ENCODE assay signal across 1 cellular context in genomic region chr14:39266871-39267591, GRCh38.
TF ChIP-seq lines count a peak whose summit lies in the region.

No MANE protein-coding gene starts in this region.

TF ChIP-seq in HepG2, 621 proteins besides CTCF, POLR2A, EP300 and RAD21 (continued from another document and continues in another):
- TF ChIP-seq ZNF142 (CRISPR knock-in tag; IDR thresholded peaks at IDR 0.05) (peak; percentile 90; the same call in 1 of the 2 replicates), ZNF101 (CRISPR knock-in tag; IDR thresholded peaks at IDR 0.05; ENCODE audit: borderline replicate concordance, low read depth) (no peak), PRMT3 (CRISPR knock-in tag; IDR thresholded peaks at IDR 0.05; ENCODE audit: borderline replicate concordance, low read depth) (peak; percentile 89; the same call in 1 of the 2 replicates), PHF20 (CRISPR knock-in tag; IDR thresholded peaks at IDR 0.05) (no peak; the same call in none of the 2 replicates), GZF1 (CRISPR knock-in tag; IDR thresholded peaks at IDR 0.05) (peak; percentile 23; the same call in 1 of the 2 replicates), NAIF1 (CRISPR knock-in tag; IDR thresholded peaks at IDR 0.05; ENCODE audit: borderline replicate concordance) (peak; percentile 99), ZBTB25 (CRISPR knock-in tag; IDR thresholded peaks at IDR 0.05) (peak; percentile 58), FOXC1 (CRISPR knock-in tag; IDR thresholded peaks at IDR 0.05; ENCODE audit: borderline replicate concordance) (peak; percentile 96), GTF3A (CRISPR knock-in tag; conservative IDR thresholded peaks at IDR 0.05) (peak; percentile 12; the same call in 1 of the 2 replicates), SMARCE1 (IDR thresholded peaks at IDR 0.05; ENCODE audit: borderline replicate concordance) (no peak), HMG20A (CRISPR knock-in tag; IDR thresholded peaks at IDR 0.05; ENCODE audit: borderline replicate concordance) (no peak), ZNF260 (CRISPR knock-in tag; IDR thresholded peaks at IDR 0.05; ENCODE audit: borderline replicate concordance, low read depth) (no peak; the same call in 1 of the 2 replicates), ATF3 (CRISPR knock-in tag; IDR thresholded peaks at IDR 0.05) (no peak; the same call in none of the 2 replicates), HHEX (CRISPR knock-in tag; IDR thresholded peaks at IDR 0.05) (no peak; the same call in none of the 2 replicates), ZNF773 (CRISPR knock-in tag; IDR thresholded peaks at IDR 0.05; ENCODE audit: borderline replicate concordance) (peak; percentile 28; the same call in 1 of the 2 replicates), KMT2A (CRISPR knock-in tag; IDR thresholded peaks at IDR 0.05) (peak; percentile 96), ZNF337 (CRISPR knock-in tag; IDR thresholded peaks at IDR 0.05; ENCODE audit: borderline replicate concordance, low read depth) (peak; percentile 94; the same call in 1 of the 2 replicates), ZFP36L2 (CRISPR knock-in tag; IDR thresholded peaks at IDR 0.05) (peak; percentile 77), ZNF251 (CRISPR knock-in tag; IDR thresholded peaks at IDR 0.05) (no peak; the same call in none of the 2 replicates), ZBTB1 (CRISPR knock-in tag; IDR thresholded peaks at IDR 0.05; ENCODE audit: borderline replicate concordance) (no peak; the same call in none of the 2 replicates), ZFY (CRISPR knock-in tag; IDR thresholded peaks at IDR 0.05) (peak; percentile 93), GLMP (CRISPR knock-in tag; IDR thresholded peaks at IDR 0.05; ENCODE audit: borderline replicate concordance) (no peak), HOXD1 (CRISPR knock-in tag; IDR thresholded peaks at IDR 0.05) (0 out of 2 replicates have a peak, but pooled peaks have one; percentile 24), ZNF280D (CRISPR knock-in tag; IDR thresholded peaks at IDR 0.05) (no peak; the same call in none of the 2 replicates), ZBTB34 (CRISPR knock-in tag; IDR thresholded peaks at IDR 0.05) (peak; percentile 95; the same call in 1 of the 2 replicates), HOXA9 (CRISPR knock-in tag; IDR thresholded peaks at IDR 0.05; ENCODE audit: borderline replicate concordance) (peak; percentile 98), ZNF577 (CRISPR knock-in tag; IDR thresholded peaks at IDR 0.05; ENCODE audit: borderline replicate concordance, low read depth) (0 out of 2 replicates have a peak, but pooled peaks have one; percentile 62), MEF2D (CRISPR knock-in tag; IDR thresholded peaks at IDR 0.05) (peak; percentile 65), KDM2A (CRISPR knock-in tag; IDR thresholded peaks at IDR 0.05; ENCODE audit: borderline replicate concordance, low read depth) (peak; percentile 96), ZNF17 (CRISPR knock-in tag; IDR thresholded peaks at IDR 0.05) (no peak), TBL1XR1 (IDR thresholded peaks at IDR 0.05; ENCODE audit: borderline replicate concordance, low read length, partially characterized antibody) (no peak), ZSCAN9 (CRISPR knock-in tag; IDR thresholded peaks at IDR 0.05; ENCODE audit: borderline replicate concordance) (peak; percentile 84), POLR2AphosphoS2 (IDR thresholded peaks at IDR 0.05; ENCODE audit: low read depth, low read length) (no peak), ZMYM2 (CRISPR knock-in tag; IDR thresholded peaks at IDR 0.05) (no peak; the same call in 1 of the 2 replicates), ZBTB20 (CRISPR knock-in tag; IDR thresholded peaks at IDR 0.05; ENCODE audit: borderline replicate concordance, low read depth) (no peak; the same call in 1 of the 2 replicates), ZNF430 (CRISPR knock-in tag; IDR thresholded peaks at IDR 0.05) (peak; percentile 94), ZNF574 (CRISPR knock-in tag; IDR thresholded peaks at IDR 0.05) (peak; percentile 85), CBX2 (IDR thresholded peaks at IDR 0.05; ENCODE audit: low read depth, low read length) (no peak), CBX2 (CRISPR knock-in tag; IDR thresholded peaks at IDR 0.05; ENCODE audit: low read depth) (no peak)
- TF ChIP-seq, protein P1, sequence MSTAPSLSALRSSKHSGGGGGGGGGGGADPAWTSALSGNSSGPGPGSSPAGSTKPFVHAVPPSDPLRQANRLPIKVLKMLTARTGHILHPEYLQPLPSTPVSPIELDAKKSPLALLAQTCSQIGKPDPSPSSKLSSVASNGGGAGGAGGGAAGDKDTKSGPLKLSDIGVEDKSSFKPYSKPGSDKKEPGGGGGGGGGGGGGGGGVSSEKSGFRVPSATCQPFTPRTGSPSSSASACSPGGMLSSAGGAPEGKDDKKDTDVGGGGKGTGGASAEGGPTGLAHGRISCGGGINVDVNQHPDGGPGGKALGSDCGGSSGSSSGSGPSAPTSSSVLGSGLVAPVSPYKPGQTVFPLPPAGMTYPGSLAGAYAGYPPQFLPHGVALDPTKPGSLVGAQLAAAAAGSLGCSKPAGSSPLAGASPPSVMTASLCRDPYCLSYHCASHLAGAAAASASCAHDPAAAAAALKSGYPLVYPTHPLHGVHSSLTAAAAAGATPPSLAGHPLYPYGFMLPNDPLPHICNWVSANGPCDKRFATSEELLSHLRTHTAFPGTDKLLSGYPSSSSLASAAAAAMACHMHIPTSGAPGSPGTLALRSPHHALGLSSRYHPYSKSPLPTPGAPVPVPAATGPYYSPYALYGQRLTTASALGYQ (CRISPR knock-in tag; IDR thresholded peaks at IDR 0.05): peak; percentile 89; the same call in 1 of the 2 replicates
- TF ChIP-seq, protein P2, sequence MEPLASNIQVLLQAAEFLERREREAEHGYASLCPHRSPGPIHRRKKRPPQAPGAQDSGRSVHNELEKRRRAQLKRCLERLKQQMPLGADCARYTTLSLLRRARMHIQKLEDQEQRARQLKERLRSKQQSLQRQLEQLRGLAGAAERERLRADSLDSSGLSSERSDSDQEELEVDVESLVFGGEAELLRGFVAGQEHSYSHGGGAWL (CRISPR knock-in tag; IDR thresholded peaks at IDR 0.05): peak; percentile 95
- TF ChIP-seq, protein P3, sequence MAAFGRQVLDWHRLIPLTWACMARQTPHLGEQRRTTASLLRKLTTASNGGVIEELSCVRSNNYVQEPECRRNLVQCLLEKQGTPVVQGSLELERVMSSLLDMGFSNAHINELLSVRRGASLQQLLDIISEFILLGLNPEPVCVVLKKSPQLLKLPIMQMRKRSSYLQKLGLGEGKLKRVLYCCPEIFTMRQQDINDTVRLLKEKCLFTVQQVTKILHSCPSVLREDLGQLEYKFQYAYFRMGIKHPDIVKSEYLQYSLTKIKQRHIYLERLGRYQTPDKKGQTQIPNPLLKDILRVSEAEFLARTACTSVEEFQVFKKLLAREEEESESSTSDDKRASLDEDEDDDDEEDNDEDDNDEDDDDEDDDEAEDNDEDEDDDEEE (CRISPR knock-in tag; IDR thresholded peaks at IDR 0.05): peak; percentile 95; the same call in 1 of the 2 replicates
